ENCODE assay signal across 1 cellular context in the genomic region with DNA sequence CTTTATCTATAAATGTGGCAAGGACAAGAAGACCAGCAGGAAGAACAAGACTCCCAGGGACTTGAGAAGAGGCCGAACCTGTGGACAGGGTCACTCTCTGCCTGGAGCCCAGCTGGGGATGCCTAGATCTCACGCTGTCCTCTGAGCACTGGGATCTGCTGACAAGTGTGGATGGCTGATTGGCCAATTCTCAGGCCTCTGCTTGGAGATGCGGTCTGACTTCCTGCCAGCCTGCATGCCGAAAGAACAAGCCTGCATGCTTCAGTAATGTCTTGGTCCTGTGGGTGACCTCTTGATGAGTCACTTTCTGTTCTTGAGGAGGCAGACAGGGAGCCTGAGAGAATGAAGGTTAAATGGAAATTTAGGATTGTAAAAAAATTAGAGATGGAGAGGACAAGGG.
TF ChIP-seq lines count a peak whose summit lies in the region.

No MANE protein-coding gene starts in this region.

TF ChIP-seq in IMR-90, 13 proteins besides CTCF, POLR2A, EP300 and RAD21:
- peak; percentile 68 for TF ChIP-seq CEBPB (IDR thresholded peaks at IDR 0.05; ENCODE audit: low read depth, low read length)
- peak; percentile 9; the same call in 1 of the 2 replicates for TF ChIP-seq MAFK (IDR thresholded peaks at IDR 0.05; ENCODE audit: low read depth, low read length)
- no peak for TF ChIP-seq CHD1 (IDR thresholded peaks at IDR 0.05; ENCODE audit: low read depth, low read length)
- no peak for TF ChIP-seq NFE2L2 (IDR thresholded peaks at IDR 0.05; ENCODE audit: low read depth, low read length)
- TF ChIP-seq SMC3 (IDR thresholded peaks at IDR 0.05; ENCODE audit: low read depth, low read length) = no peak
- peak; percentile 67; the same call in 1 of the 2 replicates for TF ChIP-seq FOS (IDR thresholded peaks at IDR 0.05; ENCODE audit: low read depth, low read length)
TF ChIP-seq in IMR-90: peak in this region for 3.
